ENCODE assay signal across 16 cellular contexts in genomic region chr5:23014251-23014650, GRCh38.
A peak's percentile ranks its signal among the peaks of the same experiment; 100 is the strongest.
DNase-seq lines count a peak whose midpoint lies in the region; ATAC-seq, FAIRE-seq and TF ChIP-seq lines count a peak whose summit lies in the region.
"Had no signal": no experiment of that assay in that cellular context is flagged by ENCODE, and none has a peak within 500 bp of the region (broad histone marks: within the 10 kb centered on the region; RNA-seq: fewer than 3 reads in every experiment).

No MANE protein-coding gene starts in this region.

- no peak for ATAC-seq in A549
- ATAC-seq in GM21360 (IDR thresholded peaks at IDR 0.05; ENCODE audit: unreplicated experiment) = no peak
- ATAC-seq: left lung had no signal

- TF ChIP-seq EP300 in A549 (IDR thresholded peaks at IDR 0.05) = no peak

- H3K27ac ChIP-seq in A549 = no peak overlapping the region
- H3K27ac ChIP-seq: dorsolateral prefrontal cortex, left lung, SJCRH30 had no signal

- TF ChIP-seq POLR2A in A549 (IDR thresholded peaks at IDR 0.05; ENCODE audit: low read length) = no peak

- 47% methylated on average over 1 of the region's 1 CpG for WGBS in A549 (ENCODE audit: missing lambda C conversion rate)

- DNase-seq in A549 (ENCODE audit: low read depth in 1 of 2, low spot score in 1 of 2) = no peak
- peak; percentile 58 for DNase-seq in DMS153 treated with DMSO at 0.1 percent for 48 hours (lab: John Stamatoyannopoulos, UW; ENCODE audit: unreplicated experiment)
- DNase-seq in NCI-H345 (lab: John Stamatoyannopoulos, UW) = peak; percentile 59
- no peak for DNase-seq in adipocyte (ENCODE audit: low read depth)
- no peak for DNase-seq in activated gamma-delta T cell (lab: John Stamatoyannopoulos, UW)
- DNase-seq in HEK293T (ENCODE audit: extremely low spot score) = no peak
- DNase-seq in inferior parietal cortex (ENCODE audit: extremely low spot score) = no peak
- DNase-seq: activated CD4-positive, alpha-beta memory T cell treated with anti-CD3 and anti-CD28 coated beads for 36 hours; dorsolateral prefrontal cortex; hypothalamus; left lung; naive B cell; NCI-H82; SJCRH30 had no signal

- H3K36me3 ChIP-seq in adipocyte (ENCODE audit: control insufficient read depth, insufficient read depth, low read length, severe bottlenecking) = no peaks in the 10 kb centered on the region
- H3K36me3 ChIP-seq: left lung, SJCRH30 had no signal

- H3K4me1 ChIP-seq in A549 (no peaks in the 10 kb centered on the region), adipocyte (ENCODE audit: control insufficient read depth, insufficient read depth, low read length) (peaks cover 8% of the 10 kb centered on the region)
- H3K4me1 ChIP-seq: left lung, SJCRH30 had no signal

- no peak for TF ChIP-seq RAD21 in A549 (conservative IDR thresholded peaks at IDR 0.05 in 1 of 2, IDR thresholded peaks at IDR 0.05 in 1 of 2)

- TF ChIP-seq CTCF in A549 (IDR thresholded peaks at IDR 0.05) = no peak

- H3K4me2 ChIP-seq in A549 = peak overlapping the region; percentile 72; the same call in 1 of the 3 replicates

- no peaks in the 10 kb centered on the region for H3K9me3 ChIP-seq in A549
- H3K9me3 ChIP-seq in adipocyte (ENCODE audit: control insufficient read depth, low read length) = no peaks in the 10 kb centered on the region
- H3K9me3 ChIP-seq: left lung, SJCRH30 had no signal

- peak overlapping the region; percentile 81 for H3K9ac ChIP-seq in adipocyte (ENCODE audit: low read length)

- POLR2A ChIA-PET in A549 (lab: Yijun Ruan, JAX) = no interaction called here
- POLR2A ChIA-PET in HEK293T (lab: Yijun Ruan, JAX) = no interaction called here

- FAIRE-seq in A549 (lab: Jason Lieb, UNC) = no peak
- FAIRE-seq: GM12878 had no signal

- CTCF ChIA-PET in A549 (lab: Yijun Ruan, JAX) = no interaction called here
- CTCF ChIA-PET in HEK293T (lab: Yijun Ruan, JAX) = no interaction called here

- no peaks in the 10 kb centered on the region for H3K27me3 ChIP-seq in adipocyte (replicated peaks; ENCODE audit: control insufficient read depth, insufficient read depth, low read length)
- H3K27me3 ChIP-seq: dorsolateral prefrontal cortex, left lung, SJCRH30 had no signal

- H3K4me3 ChIP-seq in A549 = no peak overlapping the region
- H3K4me3 ChIP-seq in adipocyte (ENCODE audit: low read length) = peak overlapping the region; percentile 90
- H3K4me3 ChIP-seq: GM12878, SJCRH30 had no signal

TF ChIP-seq in A549, 52 proteins besides CTCF, POLR2A, EP300 and RAD21:
- TF ChIP-seq FOXS1 (CRISPR knock-in tag; IDR thresholded peaks at IDR 0.05) = no peak
TF ChIP-seq in A549: peak in this region for 0.

TF ChIP-seq in HEK293T, 16 proteins besides CTCF, POLR2A, EP300 and RAD21:
- TF ChIP-seq ELF4 (IDR thresholded peaks at IDR 0.05) (no peak), PKNOX1 (IDR thresholded peaks at IDR 0.05) (no peak), NFRKB (IDR thresholded peaks at IDR 0.05) (no peak), ARNT (IDR thresholded peaks at IDR 0.05) (no peak), FOXA1 (IDR thresholded peaks at IDR 0.05) (no peak), SP1 (IDR thresholded peaks at IDR 0.05) (no peak)
TF ChIP-seq in HEK293T: peak in this region for 0.

Comparison
In these comparisons a context has a peak if more than half of its experiments do, and no peak if none do; other contexts are left out.
1. DNase-seq: peak in DMS153 treated with DMSO at 0.1 percent for 48 hours (single experiment) and NCI-H345 (single experiment); none in A549 (0 of 2), adipocyte (single experiment), activated gamma-delta T cell (single experiment), HEK293T (single experiment) and inferior parietal cortex (single experiment).